21 cellular contexts compared by ENCODE assay signal in genomic region chr1:51512611-51513010, GRCh38. TPM values are rescaled to one million over a fixed set of nuclear protein-coding genes. Genes with fewer than 3 reads are reported as not detected.
DNase-seq lines count a peak whose midpoint lies in the region; ATAC-seq, FAIRE-seq and TF ChIP-seq lines count a peak whose summit lies in the region.
"Had no signal": no experiment of that assay in that cellular context is flagged by ENCODE, and none has a peak within 500 bp of the region (broad histone marks: within the 10 kb centered on the region; RNA-seq: fewer than 3 reads in every experiment).

No MANE protein-coding gene starts in this region.

- peak overlapping the region; percentile 10 to 68 (median 44) for H3K4me3 Mint-ChIP-seq in CD4-positive, CD25-positive, alpha-beta regulatory T cell
- H3K4me3 Mint-ChIP-seq: activated naive CD8-positive, alpha-beta T cell treated with anti-CD3 and anti-CD28 coated beads, Interleukin-2, amount 50 U/mL, for 24 hours; dendritic cell treated with granulocyte-macrophage colony-stimulating factor and Interleukin-4, amounts not matched to agents 40 ng/mL and 50 ng/mL, for 4 days; WTC11 had no signal

- peak overlapping the region in 2 of 3 donors; percentile 42 to 82 for H3K27ac Mint-ChIP-seq in CD4-positive, CD25-positive, alpha-beta regulatory T cell
- H3K27ac Mint-ChIP-seq: activated naive CD8-positive, alpha-beta T cell treated with anti-CD3 and anti-CD28 coated beads, Interleukin-2, amount 50 U/mL, for 24 hours; activated T-helper 2 cell treated with anti-CD3 and anti-CD28 coated beads, Interferon-gamma antibody, Interleukin-2, Interleukin-4, amounts not matched to agents 10 μg/mL and 5 μg/mL and 100 μg/mL, durations not matched to agents 14 hours and 24 hours and 36 hours; dendritic cell treated with granulocyte-macrophage colony-stimulating factor and Interleukin-4, amounts not matched to agents 40 ng/mL and 50 ng/mL, for 4 days; WTC11 had no signal

- peak overlapping the region; percentile 21 for H3K4me3 ChIP-seq in CD4-positive, CD25-positive, alpha-beta regulatory T cell (ENCODE audit: low read depth, low read length)
- H3K4me3 ChIP-seq in OCI-LY3 (ENCODE audit: low read length) (peak overlapping the region; percentile 39), Peyer's patch (no peak overlapping the region)

- H4K20me1 ChIP-seq in OCI-LY3 (ENCODE audit: insufficient read depth, low read length), result peaks cover 22% of the 10 kb centered on the region; the same call in 1 of the 2 replicates

- no peak overlapping the region for H2AFZ ChIP-seq in OCI-LY3 (ENCODE audit: low read depth, low read length)

- peaks cover 98% of the 10 kb centered on the region for H3K79me2 ChIP-seq in OCI-LY3 (ENCODE audit: low read length)

- H3K27ac ChIP-seq in CD4-positive, CD25-positive, alpha-beta regulatory T cell (ENCODE audit: insufficient read depth, low read length, poor library complexity, severe bottlenecking), result no peak overlapping the region
- peak overlapping the region; percentile 37; the same call in 1 of the 2 replicates for H3K27ac ChIP-seq in OCI-LY3 (ENCODE audit: low read length)
- H3K27ac ChIP-seq in Peyer's patch, result no peak overlapping the region
- H3K27ac ChIP-seq: brain microvascular endothelial cell, epithelial cell of prostate had no signal

- no peak for TF ChIP-seq CTCF in OCI-LY3 (IDR thresholded peaks at IDR 0.05; ENCODE audit: low read depth, low read length)
- no peak for TF ChIP-seq CTCF in Peyer's patch (IDR thresholded peaks at IDR 0.05)

- H3K36me3 Mint-ChIP-seq in CD4-positive, CD25-positive, alpha-beta regulatory T cell, result no peaks in the 10 kb centered on the region
- H3K36me3 Mint-ChIP-seq: WTC11 had no signal

- DNase-seq in CD4-positive, CD25-positive, alpha-beta regulatory T cell, result peak in 1 of 3 donors; percentile 30
- no peak for DNase-seq in GM12892 (ENCODE audit: insufficient read length)
- DNase-seq in left lobe of liver (ENCODE audit: low spot score), result no peak
- DNase-seq in left colon, result no peak
- DNase-seq in inferior parietal cortex (ENCODE audit: extremely low spot score), result no peak
- DNase-seq in Peyer's patch, result no peak
- DNase-seq: activated naive CD8-positive, alpha-beta T cell treated with anti-CD3 and anti-CD28 coated beads, Interleukin-2, amount 50 U/mL, for 24 hours; brain microvascular endothelial cell; COR-L47; foreskin fibroblast; GOT3; NCI-H1436 treated with DMSO at 0.1 percent for 48 hours; NCI-H82; stimulated activated CD8-positive, alpha-beta memory T cell treated with anti-CD3 and anti-CD28 coated beads, Interleukin-4, amount 100 ng/mL, for 48 hours had no signal

- no peaks in the 10 kb centered on the region for H3K27me3 Mint-ChIP-seq in CD4-positive, CD25-positive, alpha-beta regulatory T cell
- H3K27me3 Mint-ChIP-seq: activated naive CD8-positive, alpha-beta T cell treated with anti-CD3 and anti-CD28 coated beads, Interleukin-2, amount 50 U/mL, for 24 hours; dendritic cell treated with granulocyte-macrophage colony-stimulating factor and Interleukin-4, amounts not matched to agents 40 ng/mL and 50 ng/mL, for 4 days had no signal

- peak overlapping the region; percentile 89; the same call in 1 of the 2 replicates for H3K9ac ChIP-seq in OCI-LY3 (ENCODE audit: low read length)

- FAIRE-seq in GM12892 (lab: Jason Lieb, UNC), result peak; percentile 21

- H3K4me2 ChIP-seq in OCI-LY3 (ENCODE audit: low read length), result peak overlapping the region; percentile 87

- H3K9me3 ChIP-seq in CD4-positive, CD25-positive, alpha-beta regulatory T cell (ENCODE audit: control insufficient read depth in 2 of 2, low read length in 2 of 2), result no peaks in the 10 kb centered on the region
- H3K9me3 ChIP-seq in OCI-LY3 (ENCODE audit: insufficient read depth, low read length), result no peaks in the 10 kb centered on the region
- no peaks in the 10 kb centered on the region for H3K9me3 ChIP-seq in Peyer's patch

- H3K4me1 ChIP-seq in CD4-positive, CD25-positive, alpha-beta regulatory T cell (ENCODE audit: control insufficient read depth, insufficient read depth, low read length, poor library complexity, severe bottlenecking), result peaks cover 61% of the 10 kb centered on the region
- H3K4me1 ChIP-seq in OCI-LY3 (ENCODE audit: low read length), result peaks cover 66% of the 10 kb centered on the region
- H3K4me1 ChIP-seq in Peyer's patch, result peaks cover 0 to 48% (median 14%) of the 10 kb centered on the region in 4 donors

- H3K4me1 Mint-ChIP-seq in CD4-positive, CD25-positive, alpha-beta regulatory T cell, result peaks cover 56 to 88% (median 74%) of the 10 kb centered on the region in 4 donors

- H3K36me3 ChIP-seq in CD4-positive, CD25-positive, alpha-beta regulatory T cell (ENCODE audit: control insufficient read depth, insufficient read depth, low read length), result peaks cover under 1% of the 10 kb centered on the region
- H3K36me3 ChIP-seq in OCI-LY3 (replicated peaks; ENCODE audit: low read depth, low read length) (peaks cover 7% of the 10 kb centered on the region), Peyer's patch (no peaks in the 10 kb centered on the region)
- H3K36me3 ChIP-seq: brain microvascular endothelial cell had no signal

- intact Hi-C loops in left colon (cut with DNase I, micrococcal nuclease), result no loop called here

- no peaks in the 10 kb centered on the region for H3K9me3 Mint-ChIP-seq in CD4-positive, CD25-positive, alpha-beta regulatory T cell
- H3K9me3 Mint-ChIP-seq: activated naive CD8-positive, alpha-beta T cell treated with anti-CD3 and anti-CD28 coated beads, Interleukin-2, amount 50 U/mL, for 24 hours; activated T-helper 2 cell treated with anti-CD3 and anti-CD28 coated beads, Interferon-gamma antibody, Interleukin-2, Interleukin-4, amounts not matched to agents 10 μg/mL and 5 μg/mL and 100 μg/mL, durations not matched to agents 14 hours and 24 hours and 36 hours; dendritic cell treated with granulocyte-macrophage colony-stimulating factor and Interleukin-4, amounts not matched to agents 40 ng/mL and 50 ng/mL, for 4 days; WTC11 had no signal

- peak; percentile 61 to 71 for ATAC-seq in CD4-positive, CD25-positive, alpha-beta regulatory T cell (ENCODE audit: low read depth in 2 of 2)
- peak; percentile 13 for ATAC-seq in left lobe of liver
- no peak for ATAC-seq in left colon
- no peak for ATAC-seq in GM18868 (IDR thresholded peaks at IDR 0.05; ENCODE audit: unreplicated experiment)
- ATAC-seq: activated naive CD8-positive, alpha-beta T cell treated with anti-CD3 and anti-CD28 coated beads, Interleukin-2, amount 50 U/mL, for 24 hours; Panc1; WTC11 had no signal

- TF ChIP-seq POLR2A in GM12892 (IDR thresholded peaks at IDR 0.05; ENCODE audit: low read depth, low read length) (no peak), Peyer's patch (IDR thresholded peaks at IDR 0.05) (no peak)

- no peaks in the 10 kb centered on the region for H3K27me3 ChIP-seq in CD4-positive, CD25-positive, alpha-beta regulatory T cell (ENCODE audit: control insufficient read depth, insufficient read depth, low read length)
- H3K27me3 ChIP-seq in OCI-LY3 (ENCODE audit: low read depth, low read length), result no peaks in the 10 kb centered on the region
- H3K27me3 ChIP-seq in Peyer's patch, result no peaks in the 10 kb centered on the region
- H3K27me3 ChIP-seq: brain microvascular endothelial cell had no signal

RNA-seq across cellular contexts. Expression of gene EPS15, which starts 6.5 kb away (rescaled TPM):
- total RNA-seq in CD4-positive, CD25-positive, alpha-beta regulatory T cell, result 135 TPM
- polyA plus RNA-seq in CD4-positive, CD25-positive, alpha-beta regulatory T cell, result 10 to 100 TPM; 58.5 to 84.1 (median 73.8) TPM
- polyA plus RNA-seq in GM12892 (2012; ENCODE audit: missing spikeins), result 66.5 TPM
- total RNA-seq in left lobe of liver (26.1 TPM), left colon (10 to 100 TPM; 48.7 to 55.6 TPM), Peyer's patch (100 to 1,000 TPM in 1 of 4 donors, 10 to 100 TPM in 3; 48.9 to 160 (median 65.6) TPM)

Comparison
In these comparisons a context has a peak if more than half of its experiments do, and no peak if none do; other contexts are left out.
1. ATAC-seq: peak in CD4-positive, CD25-positive, alpha-beta regulatory T cell (2 of 2) and left lobe of liver (single experiment); none in left colon (single experiment) and GM18868 (single experiment).
2. H3K4me3 ChIP-seq: peak in CD4-positive, CD25-positive, alpha-beta regulatory T cell (single experiment) and OCI-LY3 (single experiment); none in Peyer's patch (0 of 4).